Comparison of ENCODE assay signal across 26 cellular contexts in the genomic region with DNA sequence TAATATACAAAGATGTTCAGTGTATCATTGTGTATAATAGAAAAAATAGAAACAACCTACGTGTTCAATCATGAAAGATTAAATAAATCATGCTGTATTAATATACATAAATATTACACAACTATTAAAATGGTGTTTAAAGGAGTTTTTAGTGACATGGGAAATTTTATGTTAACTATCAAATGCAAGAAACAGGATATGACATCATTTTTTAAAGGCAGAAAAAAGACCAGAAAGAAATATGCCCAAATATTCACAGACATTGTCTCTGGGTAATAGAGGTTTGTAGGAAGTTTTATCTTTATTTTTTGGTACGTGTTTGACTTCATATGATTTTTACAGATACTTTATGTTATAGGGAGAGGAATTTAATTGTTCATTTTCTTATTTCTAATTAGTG. TPM values are rescaled to one million over a fixed set of nuclear protein-coding genes. Genes with fewer than 3 reads are reported as not detected.
DNase-seq lines count a peak whose midpoint lies in the region; FAIRE-seq and TF ChIP-seq lines count a peak whose summit lies in the region.
"Had no signal": no experiment of that assay in that cellular context is flagged by ENCODE, and none has a peak within 500 bp of the region (broad histone marks: within the 10 kb centered on the region; RNA-seq: fewer than 3 reads in every experiment).

No MANE protein-coding gene starts in this region.

- WGBS in small intestine, 3 donors, result 68 to 77% (median 70%) methylated on average over 2 of the region's 2 CpGs

- H3K27ac ChIP-seq in HEK293 (ENCODE audit: extremely low read depth, low read depth, low read length) (no peak overlapping the region), small intestine (ENCODE audit: low read depth in 1 of 2, low read length in 1 of 2) (no peak overlapping the region)
- H3K27ac ChIP-seq: BLaER1 had no signal

- no peak for TF ChIP-seq CTCF in HEK293 (tag by site-specific recombination; IDR thresholded peaks at IDR 0.05)

- FAIRE-seq in TTC549 (lab: Jason Lieb, UNC) (peak; percentile 85), small intestine (lab: Jason Lieb, UNC) (peak; percentile 23)
- FAIRE-seq: A204.1, GM12878, GM12892, GM18507 had no signal

- CTCF ChIA-PET in HEK293 (lab: Yijun Ruan, JAX), result no interaction called here

- H3K4me1 ChIP-seq in HEK293 (ENCODE audit: control insufficient read depth, insufficient read depth, low read length), result no peaks in the 10 kb centered on the region
- no peaks in the 10 kb centered on the region for H3K4me1 ChIP-seq in small intestine (ENCODE audit: control insufficient read depth in 2 of 2, insufficient read depth in 1 of 2, low read depth in 1 of 2, low read length in 1 of 2)
- H3K4me1 ChIP-seq: BE2C, BLaER1 had no signal

- no peaks in the 10 kb centered on the region for H3K9me3 ChIP-seq in HEK293 (ENCODE audit: control insufficient read depth, insufficient read depth, low read depth, low read length)
- H3K9me3 ChIP-seq in small intestine (ENCODE audit: control insufficient read depth, low read depth), result no peaks in the 10 kb centered on the region
- H3K9me3 ChIP-seq: BE2C had no signal

- DNase-seq in small intestine (no peak), NCI-H69 (lab: John Stamatoyannopoulos, UW) (no peak)
- no peak for DNase-seq in NK-92 treated with Interleukin-12 subunit alpha and Interleukin-12 subunit beta, amount 100 ng/mL, for 24 hours (lab: John Stamatoyannopoulos, UW)
- DNase-seq: 8988T; ACHN; BE2C; C1 segment of cervical spinal cord; CD4-positive, alpha-beta memory T cell; CD4-positive, CD25-positive, alpha-beta regulatory T cell; CD8-positive, alpha-beta memory T cell; COR-L47; DMS 273 treated with DMSO at 0.1 percent for 48 hours; DMS153; DMS79; DND-41; EL; GDM1 had no signal

- H3K4me3 ChIP-seq in HEK293 (ENCODE audit: low read depth, low read length) (no peak overlapping the region), small intestine (ENCODE audit: low read depth in 1 of 2, low read length in 2 of 2) (no peak overlapping the region)
- H3K4me3 ChIP-seq: BLaER1, GM12878 had no signal

- H3K36me3 ChIP-seq in HEK293 (ENCODE audit: control insufficient read depth in 2 of 2, insufficient read depth in 1 of 2, low read length in 2 of 2) (no peaks in the 10 kb centered on the region), small intestine (ENCODE audit: control insufficient read depth in 2 of 2, insufficient read depth in 2 of 2, low read length in 2 of 2) (no peaks in the 10 kb centered on the region)
- H3K36me3 ChIP-seq: BE2C, BLaER1 had no signal

- POLR2A ChIA-PET in HEK293 (lab: Yijun Ruan, JAX), result no interaction called here

- no peaks in the 10 kb centered on the region for H3K27me3 ChIP-seq in small intestine (ENCODE audit: control insufficient read depth in 2 of 2, insufficient read depth in 2 of 2, low read length in 2 of 2)
- H3K27me3 ChIP-seq: BLaER1 had no signal

TF ChIP-seq in HEK293, 187 proteins besides CTCF, POLR2A, EP300 and RAD21:
- no peak for TF ChIP-seq KLF10 (tag by site-specific recombination; IDR thresholded peaks at IDR 0.05)
- no peak for TF ChIP-seq ZNF16 (tag by site-specific recombination; IDR thresholded peaks at IDR 0.05; ENCODE audit: low read depth)
- no peak for TF ChIP-seq ZNF214 (tag by site-specific recombination; IDR thresholded peaks at IDR 0.05; ENCODE audit: borderline replicate concordance)
- no peak for TF ChIP-seq ZNF423 (tag by site-specific recombination; IDR thresholded peaks at IDR 0.05)
- no peak for TF ChIP-seq SP2 (tag by site-specific recombination; IDR thresholded peaks at IDR 0.05)
- no peak for TF ChIP-seq MYNN (tag by site-specific recombination; IDR thresholded peaks at IDR 0.05; ENCODE audit: borderline replicate concordance)
- no peak for TF ChIP-seq ZNF23 (tag by site-specific recombination; IDR thresholded peaks at IDR 0.05; ENCODE audit: borderline replicate concordance)
- TF ChIP-seq, protein P1, sequence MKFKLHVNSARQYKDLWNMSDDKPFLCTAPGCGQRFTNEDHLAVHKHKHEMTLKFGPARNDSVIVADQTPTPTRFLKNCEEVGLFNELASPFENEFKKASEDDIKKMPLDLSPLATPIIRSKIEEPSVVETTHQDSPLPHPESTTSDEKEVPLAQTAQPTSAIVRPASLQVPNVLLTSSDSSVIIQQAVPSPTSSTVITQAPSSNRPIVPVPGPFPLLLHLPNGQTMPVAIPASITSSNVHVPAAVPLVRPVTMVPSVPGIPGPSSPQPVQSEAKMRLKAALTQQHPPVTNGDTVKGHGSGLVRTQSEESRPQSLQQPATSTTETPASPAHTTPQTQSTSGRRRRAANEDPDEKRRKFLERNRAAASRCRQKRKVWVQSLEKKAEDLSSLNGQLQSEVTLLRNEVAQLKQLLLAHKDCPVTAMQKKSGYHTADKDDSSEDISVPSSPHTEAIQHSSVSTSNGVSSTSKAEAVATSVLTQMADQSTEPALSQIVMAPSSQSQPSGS (tag by site-specific recombination; IDR thresholded peaks at IDR 0.05; ENCODE audit: low read depth), result peak; percentile 68

RNA-seq across cellular contexts. Expression of a gene that starts 34.0 kb away (rescaled TPM):
- under 1 TPM; 0.06 to 0.54 (median 0.22) TPM for polyA plus RNA-seq in small intestine
- polyA plus RNA-seq: AG04450; CD14-positive monocyte; CD4-positive, alpha-beta memory T cell; CD4-positive, CD25-positive, alpha-beta regulatory T cell; CD8-positive, alpha-beta memory T cell; GM12878 had no signal

RNA-seq across cellular contexts. Expression of a gene that starts 49.9 kb away (rescaled TPM):
- polyA plus RNA-seq in small intestine, result 1 to 10 TPM in 1 of 3 donors, under 1 TPM in 2; 0.27 to 1.1 (median 0.57) TPM
- polyA plus RNA-seq: AG04450; CD14-positive monocyte; CD4-positive, alpha-beta memory T cell; CD4-positive, CD25-positive, alpha-beta regulatory T cell; CD8-positive, alpha-beta memory T cell had no signal
